Comparison of ENCODE assay signal across 8 cellular contexts in the genomic region with DNA sequence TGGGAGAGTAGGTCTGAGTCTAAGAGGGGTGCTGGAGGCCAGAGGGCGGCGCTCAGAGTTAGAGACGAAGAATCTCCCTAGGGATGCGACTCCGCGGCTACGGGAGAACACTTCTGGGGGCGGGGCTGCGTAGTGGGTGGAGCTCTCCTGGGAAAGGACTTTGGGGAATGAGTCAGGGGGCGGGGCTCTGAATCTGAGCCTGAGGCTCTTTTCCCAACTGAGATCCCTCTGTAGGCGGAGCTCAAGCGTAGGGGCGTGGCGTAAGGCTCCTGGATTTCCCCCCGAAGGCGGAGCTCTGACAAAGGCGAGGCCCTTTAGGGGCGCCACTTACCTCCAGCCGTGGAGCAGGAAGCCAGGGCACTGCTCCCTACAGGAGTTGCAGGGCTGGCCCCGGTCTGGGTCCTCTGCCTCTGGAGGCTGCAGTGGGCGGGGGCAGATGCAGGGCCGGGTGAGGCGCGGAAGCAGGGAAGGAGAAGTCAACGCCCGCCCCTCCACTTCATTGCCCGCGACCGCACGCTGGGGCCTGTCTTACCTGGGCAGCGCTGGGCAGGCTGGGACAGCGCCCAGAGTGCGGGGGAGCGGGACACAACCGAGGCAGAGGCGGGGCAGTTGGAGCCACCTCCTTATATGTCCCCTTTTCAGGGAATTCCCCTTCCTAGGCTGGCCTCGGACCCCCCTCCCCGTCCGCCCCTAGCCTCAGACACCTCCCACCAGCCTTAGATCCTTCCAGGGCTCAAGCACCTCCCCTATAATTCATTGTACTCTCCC.
DNase-seq lines count a peak whose midpoint lies in the region; ATAC-seq, FAIRE-seq and TF ChIP-seq lines count a peak whose summit lies in the region.

No MANE protein-coding gene starts in this region.

- H3K27ac Mint-ChIP-seq in stimulated activated effector memory CD8-positive, alpha-beta T cell treated with anti-CD3 and anti-CD28 coated beads, Interleukin-12 subunit alpha, Interleukin-12 subunit beta, amount 100 ng/mL, for 72 hours: peak overlapping the region; percentile 32

- peak; percentile 28 for DNase-seq in stimulated activated CD4-positive, alpha-beta T cell treated with anti-CD3 and anti-CD28 coated beads, Interleukin-12 subunit alpha, Interleukin-12 subunit beta, amount 100 ng/mL, for 4 hours
- DNase-seq in stimulated activated CD4-positive, alpha-beta T cell treated with anti-CD3 and anti-CD28 coated beads, Interleukin-2, amount 100 ng/mL, for 48 hours: no peak
- peak; percentile 48 for DNase-seq in HTR-8/SVneo (ENCODE audit: insufficient read length, low spot score)
- peak; percentile 69 to 73 for DNase-seq in SHP77 (lab: John Stamatoyannopoulos, UW)
- DNase-seq in choroid plexus epithelial cell (ENCODE audit: low read depth): peak; percentile 90
- DNase-seq in kidney tubule cell (ENCODE audit: low spot score): peak; percentile 94
- DNase-seq in stimulated activated effector memory CD8-positive, alpha-beta T cell treated with anti-CD3 and anti-CD28 coated beads, Interleukin-12 subunit alpha, Interleukin-12 subunit beta, amount 100 ng/mL, for 72 hours (ENCODE audit: low spot score in 2 of 2): no peak
- no peak for DNase-seq in activated CD4-positive, CD25-positive, alpha-beta regulatory T cell (lab: John Stamatoyannopoulos, UW)

- H3K4me3 Mint-ChIP-seq in stimulated activated effector memory CD8-positive, alpha-beta T cell treated with anti-CD3 and anti-CD28 coated beads, Interleukin-12 subunit alpha, Interleukin-12 subunit beta, amount 100 ng/mL, for 72 hours: peak overlapping the region; percentile 81

- H3K4me1 Mint-ChIP-seq in stimulated activated effector memory CD8-positive, alpha-beta T cell treated with anti-CD3 and anti-CD28 coated beads, Interleukin-12 subunit alpha, Interleukin-12 subunit beta, amount 100 ng/mL, for 72 hours: peaks cover 28% of the 10 kb centered on the region

- peaks cover 38% of the 10 kb centered on the region for H3K36me3 Mint-ChIP-seq in stimulated activated effector memory CD8-positive, alpha-beta T cell treated with anti-CD3 and anti-CD28 coated beads, Interleukin-12 subunit alpha, Interleukin-12 subunit beta, amount 100 ng/mL, for 72 hours

- ATAC-seq in stimulated activated effector memory CD8-positive, alpha-beta T cell treated with anti-CD3 and anti-CD28 coated beads, Interleukin-12 subunit alpha, Interleukin-12 subunit beta, amount 100 ng/mL, for 72 hours: peak; percentile 67

- FAIRE-seq in HTR-8/SVneo (lab: Jason Lieb, UNC): no peak

- H3K4me3 ChIP-seq in choroid plexus epithelial cell (ENCODE audit: low read depth, low read length): peak overlapping the region; percentile 53

- no peaks in the 10 kb centered on the region for H3K9me3 Mint-ChIP-seq in stimulated activated effector memory CD8-positive, alpha-beta T cell treated with anti-CD3 and anti-CD28 coated beads, Interleukin-12 subunit alpha, Interleukin-12 subunit beta, amount 100 ng/mL, for 72 hours

- TF ChIP-seq CTCF in choroid plexus epithelial cell (conservative IDR thresholded peaks at IDR 0.05; ENCODE audit: low read depth, low read length): no peak

Comparison
In these comparisons a context has a peak if more than half of its experiments do, and no peak if none do; other contexts are left out.
1. DNase-seq: peak in stimulated activated CD4-positive, alpha-beta T cell treated with anti-CD3 and anti-CD28 coated beads, Interleukin-12 subunit alpha, Interleukin-12 subunit beta, amount 100 ng/mL, for 4 hours (single experiment), HTR-8/SVneo (single experiment), SHP77 (2 of 2), choroid plexus epithelial cell (single experiment) and kidney tubule cell (single experiment); none in stimulated activated CD4-positive, alpha-beta T cell treated with anti-CD3 and anti-CD28 coated beads, Interleukin-2, amount 100 ng/mL, for 48 hours (0 of 2), stimulated activated effector memory CD8-positive, alpha-beta T cell treated with anti-CD3 and anti-CD28 coated beads, Interleukin-12 subunit alpha, Interleukin-12 subunit beta, amount 100 ng/mL, for 72 hours (0 of 2) and activated CD4-positive, CD25-positive, alpha-beta regulatory T cell (0 of 4).